ENCODE assay signal across 1 cellular context in the genomic region with DNA sequence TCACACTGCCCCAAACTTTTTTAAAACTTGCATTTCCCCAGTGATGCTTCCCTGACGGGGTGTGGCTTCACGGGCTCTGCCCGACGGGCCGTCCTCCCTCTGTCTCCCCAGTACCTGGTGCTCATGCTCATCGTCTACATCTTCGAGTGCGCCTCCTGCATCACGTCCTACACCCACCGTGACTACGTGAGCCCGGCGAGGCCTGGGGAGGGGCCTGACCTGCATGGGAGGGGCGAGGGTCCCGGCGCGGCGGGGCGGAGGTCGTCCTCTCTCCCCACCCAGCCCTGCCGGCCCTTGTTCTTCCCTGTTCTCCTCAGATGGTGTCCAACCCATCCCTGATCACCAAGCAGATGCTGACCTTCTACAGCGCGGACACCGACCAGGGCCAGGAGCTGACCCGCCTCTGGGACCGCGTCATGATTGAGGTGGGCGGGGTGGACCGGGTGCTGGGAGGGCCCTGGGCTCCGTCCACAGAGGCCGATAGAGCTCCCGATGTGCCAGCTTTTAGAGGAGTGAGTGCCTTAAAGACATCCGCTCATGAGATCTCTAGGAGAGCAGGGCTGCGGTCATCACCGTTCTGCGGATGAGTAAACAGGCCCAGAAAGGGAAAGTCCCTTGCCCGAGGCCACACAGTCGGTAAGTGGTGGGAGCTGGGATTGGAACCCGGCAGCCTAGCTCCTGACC.
A peak's percentile ranks its signal among the peaks of the same experiment; 100 is the strongest.
TF ChIP-seq lines count a peak whose summit lies in the region.

No MANE protein-coding gene starts in this region.

TF ChIP-seq in HepG2, 621 proteins besides CTCF, POLR2A, EP300 and RAD21 (continues in another document):
- TF ChIP-seq ESRRA (CRISPR knock-in tag; IDR thresholded peaks at IDR 0.05; ENCODE audit: low read depth) (no peak), TSC22D2 (CRISPR knock-in tag; IDR thresholded peaks at IDR 0.05; ENCODE audit: borderline replicate concordance) (no peak), ZNF607 (CRISPR knock-in tag; IDR thresholded peaks at IDR 0.05; ENCODE audit: borderline replicate concordance) (no peak), ZBTB38 (CRISPR knock-in tag; IDR thresholded peaks at IDR 0.05) (peak; percentile 31; the same call in 1 of the 2 replicates), KLF6 (CRISPR knock-in tag; IDR thresholded peaks at IDR 0.05) (no peak), RFXAP (CRISPR knock-in tag; IDR thresholded peaks at IDR 0.05; ENCODE audit: borderline replicate concordance) (peak; percentile 38; the same call in 1 of the 2 replicates), ZNF556 (CRISPR knock-in tag; IDR thresholded peaks at IDR 0.05; ENCODE audit: borderline replicate concordance) (peak; percentile 33; the same call in 1 of the 2 replicates), BHLHE40 (IDR thresholded peaks at IDR 0.05; ENCODE audit: low read length) (no peak), GPN1 (CRISPR knock-in tag; IDR thresholded peaks at IDR 0.05; ENCODE audit: borderline replicate concordance) (peak; percentile 22; the same call in 1 of the 2 replicates), KDM5B (CRISPR knock-in tag; IDR thresholded peaks at IDR 0.05; ENCODE audit: borderline replicate concordance) (peak; percentile 16; the same call in 1 of the 2 replicates), ZNF225 (CRISPR knock-in tag; IDR thresholded peaks at IDR 0.05) (0 out of 2 replicates have a peak, but pooled peaks have one; percentile 38), ZNF749 (CRISPR knock-in tag; IDR thresholded peaks at IDR 0.05; ENCODE audit: borderline replicate concordance) (no peak), POLR2G (IDR thresholded peaks at IDR 0.05; ENCODE audit: low read depth, low read length) (0 out of 2 replicates have a peak, but pooled peaks have one; percentile 25), SIN3A (IDR thresholded peaks at IDR 0.05; ENCODE audit: borderline replicate concordance, low read depth, low read length) (peak; percentile 36; the same call in 1 of the 2 replicates), ZNF629 (CRISPR knock-in tag; conservative IDR thresholded peaks at IDR 0.05) (no peak), ZNF552 (CRISPR knock-in tag; IDR thresholded peaks at IDR 0.05; ENCODE audit: borderline replicate concordance) (no peak), CREB1 (IDR thresholded peaks at IDR 0.05) (peak; percentile 49), CREB1 (CRISPR knock-in tag; IDR thresholded peaks at IDR 0.05) (no peak), HNRNPLL (IDR thresholded peaks at IDR 0.05; ENCODE audit: low read depth, low read length, poor library complexity, severe bottlenecking) (peak; percentile 14), ZSCAN25 (CRISPR knock-in tag; IDR thresholded peaks at IDR 0.05) (peak; percentile 79; the same call in 1 of the 2 replicates), NRL (CRISPR knock-in tag; IDR thresholded peaks at IDR 0.05; ENCODE audit: borderline replicate concordance) (0 out of 2 replicates have a peak, but pooled peaks have one; percentile 35), ZBTB1 (CRISPR knock-in tag; IDR thresholded peaks at IDR 0.05; ENCODE audit: borderline replicate concordance) (no peak), ZNF598 (CRISPR knock-in tag; IDR thresholded peaks at IDR 0.05; ENCODE audit: borderline replicate concordance) (peak; percentile 33; the same call in 1 of the 2 replicates), CREM (IDR thresholded peaks at IDR 0.05) (0 out of 2 replicates have a peak, but pooled peaks have one; percentile 18), CREM (CRISPR knock-in tag; IDR thresholded peaks at IDR 0.05) (no peak), ZNF274 (CRISPR knock-in tag; IDR thresholded peaks at IDR 0.05) (peak; percentile 39; the same call in 1 of the 2 replicates), IKZF4 (CRISPR knock-in tag; IDR thresholded peaks at IDR 0.05; ENCODE audit: borderline replicate concordance, low read depth, not compliant biosample characterization) (peak; percentile 16), XRCC5 (optimal IDR thresholded peaks at IDR 0.05; ENCODE audit: low read length) (peak; percentile 38), AGO1 (IDR thresholded peaks at IDR 0.05; ENCODE audit: low read depth, low read length, poor library complexity, severe bottlenecking) (peak; percentile 40), ZNF777 (CRISPR knock-in tag; IDR thresholded peaks at IDR 0.05) (peak; percentile 78), ZFX (CRISPR knock-in tag; IDR thresholded peaks at IDR 0.05; ENCODE audit: low read depth) (peak; percentile 76), SAP130 (CRISPR knock-in tag; IDR thresholded peaks at IDR 0.05; ENCODE audit: low read depth) (peak; percentile 31; the same call in 1 of the 2 replicates), MED1 (CRISPR knock-in tag; IDR thresholded peaks at IDR 0.05) (0 out of 2 replicates have a peak, but pooled peaks have one; percentile 38), ZNF549 (CRISPR knock-in tag; IDR thresholded peaks at IDR 0.05) (no peak), NFKB2 (CRISPR knock-in tag; IDR thresholded peaks at IDR 0.05; ENCODE audit: borderline replicate concordance) (peak; percentile 67; the same call in 1 of the 2 replicates)
- TF ChIP-seq, protein P1, sequence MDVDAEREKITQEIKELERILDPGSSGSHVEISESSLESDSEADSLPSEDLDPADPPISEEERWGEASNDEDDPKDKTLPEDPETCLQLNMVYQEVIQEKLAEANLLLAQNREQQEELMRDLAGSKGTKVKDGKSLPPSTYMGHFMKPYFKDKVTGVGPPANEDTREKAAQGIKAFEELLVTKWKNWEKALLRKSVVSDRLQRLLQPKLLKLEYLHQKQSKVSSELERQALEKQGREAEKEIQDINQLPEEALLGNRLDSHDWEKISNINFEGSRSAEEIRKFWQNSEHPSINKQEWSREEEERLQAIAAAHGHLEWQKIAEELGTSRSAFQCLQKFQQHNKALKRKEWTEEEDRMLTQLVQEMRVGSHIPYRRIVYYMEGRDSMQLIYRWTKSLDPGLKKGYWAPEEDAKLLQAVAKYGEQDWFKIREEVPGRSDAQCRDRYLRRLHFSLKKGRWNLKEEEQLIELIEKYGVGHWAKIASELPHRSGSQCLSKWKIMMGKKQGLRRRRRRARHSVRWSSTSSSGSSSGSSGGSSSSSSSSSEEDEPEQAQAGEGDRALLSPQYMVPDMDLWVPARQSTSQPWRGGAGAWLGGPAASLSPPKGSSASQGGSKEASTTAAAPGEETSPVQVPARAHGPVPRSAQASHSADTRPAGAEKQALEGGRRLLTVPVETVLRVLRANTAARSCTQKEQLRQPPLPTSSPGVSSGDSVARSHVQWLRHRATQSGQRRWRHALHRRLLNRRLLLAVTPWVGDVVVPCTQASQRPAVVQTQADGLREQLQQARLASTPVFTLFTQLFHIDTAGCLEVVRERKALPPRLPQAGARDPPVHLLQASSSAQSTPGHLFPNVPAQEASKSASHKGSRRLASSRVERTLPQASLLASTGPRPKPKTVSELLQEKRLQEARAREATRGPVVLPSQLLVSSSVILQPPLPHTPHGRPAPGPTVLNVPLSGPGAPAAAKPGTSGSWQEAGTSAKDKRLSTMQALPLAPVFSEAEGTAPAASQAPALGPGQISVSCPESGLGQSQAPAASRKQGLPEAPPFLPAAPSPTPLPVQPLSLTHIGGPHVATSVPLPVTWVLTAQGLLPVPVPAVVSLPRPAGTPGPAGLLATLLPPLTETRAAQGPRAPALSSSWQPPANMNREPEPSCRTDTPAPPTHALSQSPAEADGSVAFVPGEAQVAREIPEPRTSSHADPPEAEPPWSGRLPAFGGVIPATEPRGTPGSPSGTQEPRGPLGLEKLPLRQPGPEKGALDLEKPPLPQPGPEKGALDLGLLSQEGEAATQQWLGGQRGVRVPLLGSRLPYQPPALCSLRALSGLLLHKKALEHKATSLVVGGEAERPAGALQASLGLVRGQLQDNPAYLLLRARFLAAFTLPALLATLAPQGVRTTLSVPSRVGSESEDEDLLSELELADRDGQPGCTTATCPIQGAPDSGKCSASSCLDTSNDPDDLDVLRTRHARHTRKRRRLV (CRISPR knock-in tag; IDR thresholded peaks at IDR 0.05): no peak
- TF ChIP-seq, protein P2, sequence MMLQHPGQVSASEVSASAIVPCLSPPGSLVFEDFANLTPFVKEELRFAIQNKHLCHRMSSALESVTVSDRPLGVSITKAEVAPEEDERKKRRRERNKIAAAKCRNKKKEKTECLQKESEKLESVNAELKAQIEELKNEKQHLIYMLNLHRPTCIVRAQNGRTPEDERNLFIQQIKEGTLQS (CRISPR knock-in tag; IDR thresholded peaks at IDR 0.05): no peak
- TF ChIP-seq, protein P3, sequence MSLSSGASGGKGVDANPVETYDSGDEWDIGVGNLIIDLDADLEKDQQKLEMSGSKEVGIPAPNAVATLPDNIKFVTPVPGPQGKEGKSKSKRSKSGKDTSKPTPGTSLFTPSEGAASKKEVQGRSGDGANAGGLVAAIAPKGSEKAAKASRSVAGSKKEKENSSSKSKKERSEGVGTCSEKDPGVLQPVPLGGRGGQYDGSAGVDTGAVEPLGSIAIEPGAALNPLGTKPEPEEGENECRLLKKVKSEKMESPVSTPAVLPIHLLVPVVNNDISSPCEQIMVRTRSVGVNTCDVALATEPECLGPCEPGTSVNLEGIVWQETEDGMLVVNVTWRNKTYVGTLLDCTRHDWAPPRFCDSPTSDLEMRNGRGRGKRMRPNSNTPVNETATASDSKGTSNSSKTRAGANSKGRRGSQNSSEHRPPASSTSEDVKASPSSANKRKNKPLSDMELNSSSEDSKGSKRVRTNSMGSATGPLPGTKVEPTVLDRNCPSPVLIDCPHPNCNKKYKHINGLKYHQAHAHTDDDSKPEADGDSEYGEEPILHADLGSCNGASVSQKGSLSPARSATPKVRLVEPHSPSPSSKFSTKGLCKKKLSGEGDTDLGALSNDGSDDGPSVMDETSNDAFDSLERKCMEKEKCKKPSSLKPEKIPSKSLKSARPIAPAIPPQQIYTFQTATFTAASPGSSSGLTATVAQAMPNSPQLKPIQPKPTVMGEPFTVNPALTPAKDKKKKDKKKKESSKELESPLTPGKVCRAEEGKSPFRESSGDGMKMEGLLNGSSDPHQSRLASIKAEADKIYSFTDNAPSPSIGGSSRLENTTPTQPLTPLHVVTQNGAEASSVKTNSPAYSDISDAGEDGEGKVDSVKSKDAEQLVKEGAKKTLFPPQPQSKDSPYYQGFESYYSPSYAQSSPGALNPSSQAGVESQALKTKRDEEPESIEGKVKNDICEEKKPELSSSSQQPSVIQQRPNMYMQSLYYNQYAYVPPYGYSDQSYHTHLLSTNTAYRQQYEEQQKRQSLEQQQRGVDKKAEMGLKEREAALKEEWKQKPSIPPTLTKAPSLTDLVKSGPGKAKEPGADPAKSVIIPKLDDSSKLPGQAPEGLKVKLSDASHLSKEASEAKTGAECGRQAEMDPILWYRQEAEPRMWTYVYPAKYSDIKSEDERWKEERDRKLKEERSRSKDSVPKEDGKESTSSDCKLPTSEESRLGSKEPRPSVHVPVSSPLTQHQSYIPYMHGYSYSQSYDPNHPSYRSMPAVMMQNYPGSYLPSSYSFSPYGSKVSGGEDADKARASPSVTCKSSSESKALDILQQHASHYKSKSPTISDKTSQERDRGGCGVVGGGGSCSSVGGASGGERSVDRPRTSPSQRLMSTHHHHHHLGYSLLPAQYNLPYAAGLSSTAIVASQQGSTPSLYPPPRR (CRISPR knock-in tag; IDR thresholded peaks at IDR 0.05; ENCODE audit: borderline replicate concordance): peak; percentile 20; the same call in 1 of the 2 replicates
- TF ChIP-seq, protein P4, sequence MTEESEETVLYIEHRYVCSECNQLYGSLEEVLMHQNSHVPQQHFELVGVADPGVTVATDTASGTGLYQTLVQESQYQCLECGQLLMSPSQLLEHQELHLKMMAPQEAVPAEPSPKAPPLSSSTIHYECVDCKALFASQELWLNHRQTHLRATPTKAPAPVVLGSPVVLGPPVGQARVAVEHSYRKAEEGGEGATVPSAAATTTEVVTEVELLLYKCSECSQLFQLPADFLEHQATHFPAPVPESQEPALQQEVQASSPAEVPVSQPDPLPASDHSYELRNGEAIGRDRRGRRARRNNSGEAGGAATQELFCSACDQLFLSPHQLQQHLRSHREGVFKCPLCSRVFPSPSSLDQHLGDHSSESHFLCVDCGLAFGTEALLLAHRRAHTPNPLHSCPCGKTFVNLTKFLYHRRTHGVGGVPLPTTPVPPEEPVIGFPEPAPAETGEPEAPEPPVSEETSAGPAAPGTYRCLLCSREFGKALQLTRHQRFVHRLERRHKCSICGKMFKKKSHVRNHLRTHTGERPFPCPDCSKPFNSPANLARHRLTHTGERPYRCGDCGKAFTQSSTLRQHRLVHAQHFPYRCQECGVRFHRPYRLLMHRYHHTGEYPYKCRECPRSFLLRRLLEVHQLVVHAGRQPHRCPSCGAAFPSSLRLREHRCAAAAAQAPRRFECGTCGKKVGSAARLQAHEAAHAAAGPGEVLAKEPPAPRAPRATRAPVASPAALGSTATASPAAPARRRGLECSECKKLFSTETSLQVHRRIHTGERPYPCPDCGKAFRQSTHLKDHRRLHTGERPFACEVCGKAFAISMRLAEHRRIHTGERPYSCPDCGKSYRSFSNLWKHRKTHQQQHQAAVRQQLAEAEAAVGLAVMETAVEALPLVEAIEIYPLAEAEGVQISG (CRISPR knock-in tag; IDR thresholded peaks at IDR 0.05): 0 out of 2 replicates have a peak, but pooled peaks have one; percentile 13
- TF ChIP-seq, protein P5, sequence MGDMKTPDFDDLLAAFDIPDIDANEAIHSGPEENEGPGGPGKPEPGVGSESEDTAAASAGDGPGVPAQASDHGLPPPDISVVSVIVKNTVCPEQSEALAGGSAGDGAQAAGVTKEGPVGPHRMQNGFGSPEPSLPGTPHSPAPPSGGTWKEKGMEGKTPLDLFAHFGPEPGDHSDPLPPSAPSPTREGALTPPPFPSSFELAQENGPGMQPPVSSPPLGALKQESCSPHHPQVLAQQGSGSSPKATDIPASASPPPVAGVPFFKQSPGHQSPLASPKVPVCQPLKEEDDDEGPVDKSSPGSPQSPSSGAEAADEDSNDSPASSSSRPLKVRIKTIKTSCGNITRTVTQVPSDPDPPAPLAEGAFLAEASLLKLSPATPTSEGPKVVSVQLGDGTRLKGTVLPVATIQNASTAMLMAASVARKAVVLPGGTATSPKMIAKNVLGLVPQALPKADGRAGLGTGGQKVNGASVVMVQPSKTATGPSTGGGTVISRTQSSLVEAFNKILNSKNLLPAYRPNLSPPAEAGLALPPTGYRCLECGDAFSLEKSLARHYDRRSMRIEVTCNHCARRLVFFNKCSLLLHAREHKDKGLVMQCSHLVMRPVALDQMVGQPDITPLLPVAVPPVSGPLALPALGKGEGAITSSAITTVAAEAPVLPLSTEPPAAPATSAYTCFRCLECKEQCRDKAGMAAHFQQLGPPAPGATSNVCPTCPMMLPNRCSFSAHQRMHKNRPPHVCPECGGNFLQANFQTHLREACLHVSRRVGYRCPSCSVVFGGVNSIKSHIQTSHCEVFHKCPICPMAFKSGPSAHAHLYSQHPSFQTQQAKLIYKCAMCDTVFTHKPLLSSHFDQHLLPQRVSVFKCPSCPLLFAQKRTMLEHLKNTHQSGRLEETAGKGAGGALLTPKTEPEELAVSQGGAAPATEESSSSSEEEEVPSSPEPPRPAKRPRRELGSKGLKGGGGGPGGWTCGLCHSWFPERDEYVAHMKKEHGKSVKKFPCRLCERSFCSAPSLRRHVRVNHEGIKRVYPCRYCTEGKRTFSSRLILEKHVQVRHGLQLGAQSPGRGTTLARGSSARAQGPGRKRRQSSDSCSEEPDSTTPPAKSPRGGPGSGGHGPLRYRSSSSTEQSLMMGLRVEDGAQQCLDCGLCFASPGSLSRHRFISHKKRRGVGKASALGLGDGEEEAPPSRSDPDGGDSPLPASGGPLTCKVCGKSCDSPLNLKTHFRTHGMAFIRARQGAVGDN (CRISPR knock-in tag; IDR thresholded peaks at IDR 0.05): peak; percentile 86
- TF ChIP-seq, protein P6, sequence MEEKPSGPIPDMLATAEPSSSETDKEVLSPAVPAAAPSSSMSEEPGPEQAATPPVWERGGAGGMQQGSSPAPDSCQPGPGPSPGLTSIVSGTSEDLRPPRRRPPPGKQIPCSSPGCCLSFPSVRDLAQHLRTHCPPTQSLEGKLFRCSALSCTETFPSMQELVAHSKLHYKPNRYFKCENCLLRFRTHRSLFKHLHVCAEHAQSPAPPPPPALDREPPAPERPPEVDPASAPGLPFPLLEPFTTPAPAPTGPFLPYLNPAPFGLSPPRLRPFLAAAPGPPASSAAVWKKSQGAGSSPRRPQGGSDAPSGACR (CRISPR knock-in tag; IDR thresholded peaks at IDR 0.05): peak; percentile 22; the same call in 1 of the 2 replicates
